In the genomic region with DNA sequence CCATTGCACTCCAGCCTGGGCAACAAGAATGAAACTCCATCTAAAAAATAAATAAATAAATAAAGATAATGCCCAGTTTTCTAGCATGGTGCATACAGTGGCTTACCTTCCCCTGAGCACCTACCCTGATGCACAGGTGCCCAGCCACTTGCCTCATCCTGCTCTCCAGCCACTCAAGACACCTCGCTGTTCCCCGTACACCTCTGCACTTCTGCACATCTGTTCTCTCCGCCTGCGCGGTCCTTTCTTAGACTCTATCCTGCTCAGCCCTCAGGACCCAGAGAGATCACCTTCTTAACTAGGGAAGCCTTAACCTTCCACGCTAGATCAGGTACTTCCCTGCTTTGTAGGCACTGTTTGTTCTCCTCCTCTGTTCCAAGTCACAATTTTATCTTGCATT, we compare ENCODE assay signal across 21 cellular contexts. TPM values are rescaled to one million over a fixed set of nuclear protein-coding genes. Genes with fewer than 3 reads are reported as not detected.
"Had no signal": no experiment of that assay in that cellular context is flagged by ENCODE, and none has a peak within 500 bp of the region (broad histone marks: within the 10 kb centered on the region; RNA-seq: fewer than 3 reads in every experiment).

No MANE protein-coding gene starts in this region.

- H3K27me3 ChIP-seq: Peyer's patch, SJCRH30 had no signal

- H3K27ac Mint-ChIP-seq: activated CD4-positive, alpha-beta memory T cell treated with anti-CD3 and anti-CD28 coated beads, Interleukin-2, amount 10 ng/mL, durations not matched to agents 7 days and 5 days; activated CD4-positive, alpha-beta T cell treated with anti-CD3 and anti-CD28 coated beads for 36 hours; activated naive CD4-positive, alpha-beta T cell treated with anti-CD3 and anti-CD28 coated beads for 36 hours; activated naive CD8-positive, alpha-beta T cell; activated T-cell treated with anti-CD3 and anti-CD28 coated beads, Interleukin-2, amount 50 U/mL, for 72 hours; brain had no signal

- H3K36me3 ChIP-seq: Peyer's patch had no signal

- H3K4me3 ChIP-seq: K562, Peyer's patch, SJCRH30 had no signal

- H3K4me3 Mint-ChIP-seq: activated CD4-positive, alpha-beta memory T cell treated with anti-CD3 and anti-CD28 coated beads, Interleukin-2, amount 10 ng/mL, durations not matched to agents 7 days and 5 days; activated CD4-positive, alpha-beta T cell treated with anti-CD3 and anti-CD28 coated beads for 36 hours; activated naive CD4-positive, alpha-beta T cell treated with anti-CD3 and anti-CD28 coated beads for 36 hours; activated naive CD8-positive, alpha-beta T cell; activated T-cell treated with anti-CD3 and anti-CD28 coated beads, Interleukin-2, amount 50 U/mL, for 72 hours had no signal

- ATAC-seq: activated CD4-positive, alpha-beta T cell treated with anti-CD3 and anti-CD28 coated beads for 36 hours; activated T-cell treated with anti-CD3 and anti-CD28 coated beads, Interleukin-2, amount 50 U/mL, for 72 hours; K562 had no signal

- H3K9me3 ChIP-seq: SK-N-SH had no signal

- H3K4me1 ChIP-seq: Peyer's patch had no signal

- DNase-seq: activated CD4-positive, alpha-beta memory T cell treated with anti-CD3 and anti-CD28 coated beads, Interleukin-2, amount 10 ng/mL, durations not matched to agents 7 days and 5 days; activated CD4-positive, alpha-beta T cell treated with anti-CD3 and anti-CD28 coated beads for 36 hours; activated CD4-positive, alpha-beta T cell treated with anti-CD3 and anti-CD28 coated beads, Interleukin-2, amount 50 U/mL, for 1 hour; activated naive CD4-positive, alpha-beta T cell treated with anti-CD3 and anti-CD28 coated beads for 36 hours; activated T-cell treated with anti-CD3 and anti-CD28 coated beads, Interleukin-2, amount 50 U/mL, for 72 hours; amygdala; Kasumi-1; NCI-H1105 treated with DMSO at 0.1 percent for 48 hours; NCI-H146; NCI-H1930; NCI-H510A treated with DMSO at 0.1 percent for 48 hours; NCI-H69; Peyer's patch; Right ventricle myocardium superior; SJCRH30; SK-N-SH; T-helper 1 cell; WERI-Rb-1 had no signal

RNA-seq across cellular contexts. Expression of gene EVC2, which starts 5.5 kb away (rescaled TPM):
- total RNA-seq: activated naive CD4-positive, alpha-beta T cell treated with anti-CD3 and anti-CD28 coated beads for 36 hours had no signal
